25 cellular contexts compared by ENCODE assay signal in the genomic region with DNA sequence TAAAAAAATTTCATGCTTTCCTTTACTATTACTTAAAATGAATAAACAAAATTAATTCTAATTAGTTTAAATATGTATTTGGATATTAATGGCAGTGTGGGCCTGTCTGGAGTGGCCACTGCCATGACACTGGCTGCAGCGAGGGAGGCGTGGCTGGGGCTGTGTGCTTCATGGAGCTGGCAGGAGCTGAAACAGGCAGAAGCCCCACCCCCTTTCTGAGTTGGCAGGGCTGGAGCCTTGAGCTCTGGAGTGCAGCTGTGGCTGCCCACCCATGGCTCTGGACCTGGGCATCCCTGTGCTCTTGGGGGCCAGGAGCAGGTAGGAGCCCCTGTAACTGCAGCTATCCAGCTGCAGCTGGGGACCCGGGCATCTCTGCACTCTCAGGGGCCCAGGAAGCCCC. TPM values are rescaled to one million over a fixed set of nuclear protein-coding genes. Genes with fewer than 3 reads are reported as not detected.
A peak's percentile ranks its signal among the peaks of the same experiment; 100 is the strongest.
DNase-seq lines count a peak whose midpoint lies in the region; ATAC-seq and TF ChIP-seq lines count a peak whose summit lies in the region.
"Had no signal": no experiment of that assay in that cellular context is flagged by ENCODE, and none has a peak within 500 bp of the region (broad histone marks: within the 10 kb centered on the region; RNA-seq: fewer than 3 reads in every experiment).

No MANE protein-coding gene starts in this region.

- 85% methylated on average over 3 of the region's 3 CpGs for WGBS in right cardiac atrium
- no CpG with 5 or more reads among the region's 3 CpGs for WGBS in neuronal stem cell (ENCODE audit: extremely low coverage in 2 of 2, insufficient read length in 2 of 2, insufficient replicate concordance in 1 of 2), 2 donors
- 60 to 82% methylated on average over 2 to 3 of the region's 3 CpGs for WGBS in tibial nerve, 2 donors

- TF ChIP-seq POLR2A in tibial nerve (IDR thresholded peaks at IDR 0.05) = no peak

- H4K91ac ChIP-seq in neuronal stem cell (ENCODE audit: low read depth, low read length, poor library complexity) = no peak overlapping the region

- no peak overlapping the region for H3K9ac ChIP-seq in neuronal stem cell (ENCODE audit: low read depth, low read length, poor library complexity)

- H4K8ac ChIP-seq in neuronal stem cell (ENCODE audit: low read depth, low read length) = peak overlapping the region; percentile 4

- H3K27me3 ChIP-seq in SJCRH30 (no peaks in the 10 kb centered on the region), right cardiac atrium (ENCODE audit: control insufficient read depth, insufficient read depth) (no peaks in the 10 kb centered on the region), neuronal stem cell (ENCODE audit: control insufficient read depth in 3 of 3, insufficient read depth in 3 of 3, low read depth in 1 of 3, low read length in 3 of 3) (no peaks in the 10 kb centered on the region), tibial nerve (no peaks in the 10 kb centered on the region)
- H3K27me3 ChIP-seq: tibial artery had no signal

- peak overlapping the region; percentile 2 for H2BK12ac ChIP-seq in neuronal stem cell (ENCODE audit: low read length)

- H3K79me1 ChIP-seq in neuronal stem cell (ENCODE audit: low read depth, low read length) = no peaks in the 10 kb centered on the region

- H3K4me2 ChIP-seq in neuronal stem cell (ENCODE audit: insufficient read depth, low read length, poor library complexity, severe bottlenecking) = no peak overlapping the region

- CTCF ChIA-PET in RWPE1 (lab: Yijun Ruan, JAX) = interaction anchor here (0.6 kb wide), 1 partner anchor 528 kb away, joined by 3 read pairs; no protein-coding TSS in a partner anchor

- no peak overlapping the region for H3K4ac ChIP-seq in neuronal stem cell (ENCODE audit: low read length)

- TF ChIP-seq CTCF in tibial nerve (IDR thresholded peaks at IDR 0.05) (no peak), RWPE1 (conservative IDR thresholded peaks at IDR 0.05; ENCODE audit: low read depth) (no peak)

- H3K9me3 ChIP-seq in SJCRH30 (replicated peaks) = 0 out of 2 replicates have a peak, but pooled peaks cover 4% of the 10 kb centered on the region
- no peaks in the 10 kb centered on the region for H3K9me3 ChIP-seq in right cardiac atrium (ENCODE audit: control insufficient read depth, low read length)
- peaks cover 0 to 3% of the 10 kb centered on the region in 2 donors for H3K9me3 ChIP-seq in neuronal stem cell (replicated peaks in 1 of 2; ENCODE audit: control insufficient read depth in 2 of 2, insufficient read depth in 1 of 2, low read depth in 1 of 2, low read length in 2 of 2)
- no peaks in the 10 kb centered on the region for H3K9me3 ChIP-seq in tibial nerve
- H3K9me3 ChIP-seq: HAP-1, prostate gland, tibial artery had no signal

- DNase-seq in SHP77 (lab: John Stamatoyannopoulos, UW) = peak; percentile 13 to 44
- no peak for DNase-seq in SHP77 treated with DMSO at 0.1 percent for 48 hours (lab: John Stamatoyannopoulos, UW)
- DNase-seq in SJCRH30 = peak; percentile 21 to 33
- peak in 2 of 3 donors; percentile 62 to 63 for DNase-seq in right cardiac atrium
- no peak for DNase-seq in neuronal stem cell (ENCODE audit: low spot score)
- no peak for DNase-seq in tibial nerve (ENCODE audit: low spot score in 2 of 2)
- DNase-seq in RWPE1 (ENCODE audit: low spot score) = no peak
- DNase-seq: activated CD4-positive, alpha-beta T cell treated with anti-CD3 and anti-CD28 coated beads for 4 hours; activated effector memory CD4-positive, alpha-beta T cell treated with Interleukin-2 at 50 U/mL for 16 hours; activated naive CD8-positive, alpha-beta T cell treated with anti-CD3 and anti-CD28 coated beads for 36 hours; AML-193; CD4-positive, alpha-beta memory T cell; central memory CD4-positive, alpha-beta T cell; EL; kidney glomerular epithelial cell; mesenchymal stem cell; NCI-H1105 treated with DMSO at 0.1 percent for 48 hours; NCI-H2029; NCI-H748 treated with DMSO at 0.1 percent for 48 hours; stimulated activated naive CD8-positive, alpha-beta T cell treated with anti-CD3 and anti-CD28 coated beads, Interleukin-15, Interleukin-2, amounts not matched to agents 100 U/mL and 50 U/mL, for 24 hours; T-helper 2 cell; tibial artery had no signal

- ATAC-seq in right cardiac atrium (peak; percentile 39 to 60), GM19035 (IDR thresholded peaks at IDR 0.05; ENCODE audit: unreplicated experiment) (no peak)
- ATAC-seq: stimulated activated naive CD8-positive, alpha-beta T cell treated with anti-CD3 and anti-CD28 coated beads, Interleukin-15, Interleukin-2, amounts not matched to agents 100 U/mL and 50 U/mL, for 24 hours had no signal

- H2BK15ac ChIP-seq in neuronal stem cell (ENCODE audit: low read length) = no peak overlapping the region

- no peak overlapping the region for H3K23ac ChIP-seq in neuronal stem cell (ENCODE audit: low read depth, low read length, poor library complexity)

- TF ChIP-seq EP300 in tibial nerve (IDR thresholded peaks at IDR 0.05) = no peak

- H3K36me3 ChIP-seq in SJCRH30 (no peaks in the 10 kb centered on the region), neuronal stem cell (replicated peaks in 1 of 2; ENCODE audit: control insufficient read depth in 2 of 2, insufficient read depth in 2 of 2, low read length in 2 of 2) (no peaks in the 10 kb centered on the region), tibial nerve (no peaks in the 10 kb centered on the region)
- H3K36me3 ChIP-seq: HAP-1, prostate gland, tibial artery had no signal

- H2BK5ac ChIP-seq in neuronal stem cell (ENCODE audit: low read length) = no peak overlapping the region

- H3K27ac ChIP-seq in SJCRH30 (no peak overlapping the region), right cardiac atrium (ENCODE audit: low read length) (no peak overlapping the region), neuronal stem cell (replicated peaks; ENCODE audit: low read length) (no peak overlapping the region), tibial nerve (no peak overlapping the region), RWPE1 (no peak overlapping the region)
- H3K27ac ChIP-seq: prostate gland, tibial artery had no signal

- peak overlapping the region; percentile 9 for H2BK120ac ChIP-seq in neuronal stem cell (ENCODE audit: low read depth, low read length)

- intact Hi-C loops in right cardiac atrium (cut with DNase I) = no loop called here

- peak overlapping the region; percentile 83 for H3K18ac ChIP-seq in neuronal stem cell (ENCODE audit: low read length)

- H2AK5ac ChIP-seq in neuronal stem cell (ENCODE audit: low read depth, low read length) = no peak overlapping the region

- peak overlapping the region; percentile 5 for H3K14ac ChIP-seq in neuronal stem cell (ENCODE audit: low read length)

- POLR2A ChIA-PET in RWPE1 (lab: Yijun Ruan, JAX; ENCODE audit: low non-redundant PET) = no interaction called here

- H3K4me1 ChIP-seq in SJCRH30 = no peaks in the 10 kb centered on the region
- H3K4me1 ChIP-seq in right cardiac atrium (ENCODE audit: control insufficient read depth, insufficient read depth, low read length) = no peaks in the 10 kb centered on the region
- H3K4me1 ChIP-seq in neuronal stem cell (ENCODE audit: control insufficient read depth in 2 of 2, insufficient read depth in 1 of 2, low read depth in 1 of 2, low read length in 2 of 2) = no peaks in the 10 kb centered on the region
- H3K4me1 ChIP-seq in tibial nerve = no peaks in the 10 kb centered on the region
- H3K4me1 ChIP-seq: HAP-1, prostate gland, tibial artery had no signal

- no peak overlapping the region for H2AFZ ChIP-seq in neuronal stem cell (ENCODE audit: low read length)

- H3K4me3 ChIP-seq in SJCRH30 (no peak overlapping the region), right cardiac atrium (ENCODE audit: low read length) (no peak overlapping the region), neuronal stem cell (ENCODE audit: low read length in 2 of 2) (no peak overlapping the region), tibial nerve (no peak overlapping the region)
- H3K4me3 ChIP-seq: HAP-1, prostate gland, tibial artery had no signal

RNA-seq across cellular contexts. Expression of a gene that starts 8.2 kb away (rescaled TPM):
- 57.9 and 62.5 TPM in 2 replicates for total RNA-seq in SJCRH30 (2014; rRNA removed; shearing (Covaris generic))
- 10 to 100 TPM; 16.4 to 22.5 (median 19.0) TPM for total RNA-seq in right cardiac atrium
- polyA plus RNA-seq in right cardiac atrium = 30.0 TPM
- 15.0 TPM for polyA plus RNA-seq in neuronal stem cell (2013, experiment 1 of 2)
- polyA plus RNA-seq in neuronal stem cell (2013, experiment 2 of 2) = 15.0 TPM
- 10 to 100 TPM; 62.4 to 75.1 (median 67.8) TPM for total RNA-seq in tibial nerve

RNA-seq across cellular contexts. Expression of a gene that starts 23.2 kb away (rescaled TPM):
- total RNA-seq in SJCRH30 (2014; rRNA removed; shearing (Covaris generic)) = 38.5 and 40.7 TPM in 2 replicates
- 10 to 100 TPM; 27.1 to 36.5 (median 30.8) TPM for total RNA-seq in right cardiac atrium
- polyA plus RNA-seq in right cardiac atrium = 52.8 TPM
- polyA plus RNA-seq in neuronal stem cell (2013, experiment 1 of 2) = 12.9 TPM
- polyA plus RNA-seq in neuronal stem cell (2013, experiment 2 of 2) = 12.9 TPM
- 10 to 100 TPM; 15.0 to 33.3 (median 24.5) TPM for total RNA-seq in tibial nerve

Comparison
In these comparisons a context has a peak if more than half of its experiments do, and no peak if none do; other contexts are left out.
1. DNase-seq: peak in SHP77 (2 of 2), SJCRH30 (2 of 2) and right cardiac atrium (2 of 3); none in SHP77 treated with DMSO at 0.1 percent for 48 hours (single experiment), neuronal stem cell (single experiment), tibial nerve (0 of 2) and RWPE1 (single experiment).